9 cellular contexts compared by ENCODE assay signal in the genomic region with DNA sequence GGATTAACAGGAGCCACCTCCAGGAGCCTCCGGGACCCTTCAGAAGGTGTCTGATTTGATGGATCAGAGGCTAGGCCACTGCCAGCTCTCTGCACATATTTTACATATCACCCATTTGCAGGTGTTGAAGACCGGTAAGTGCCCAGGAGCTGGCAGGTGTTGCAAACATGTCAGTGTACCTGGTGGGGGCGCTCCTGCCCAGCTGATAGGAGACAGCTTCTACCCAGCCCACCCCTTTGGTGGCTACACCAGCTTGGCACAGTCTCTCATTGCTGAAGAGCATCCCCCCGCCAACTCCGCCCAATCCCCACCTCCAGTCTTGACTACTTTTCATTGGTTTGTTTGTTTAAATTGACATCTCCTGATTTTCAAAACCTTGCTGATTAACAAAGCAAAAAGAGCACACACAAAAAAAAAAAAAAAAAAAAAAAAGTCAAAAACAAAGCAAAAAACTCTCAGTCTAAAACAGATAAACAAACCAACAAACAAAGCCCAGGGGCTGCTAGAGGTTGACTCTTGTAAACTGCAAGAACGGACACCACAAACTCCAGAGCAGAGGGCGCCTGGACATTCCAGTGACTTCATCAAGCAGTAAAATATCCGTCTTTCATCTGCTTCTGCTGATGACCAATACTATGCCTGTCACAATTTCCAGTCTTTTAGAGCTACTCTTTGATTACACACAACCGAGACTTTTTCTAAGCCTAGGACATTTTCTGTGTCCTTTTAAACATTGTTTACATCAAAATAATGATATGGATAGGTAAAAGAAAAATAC.
DNase-seq lines count a peak whose midpoint lies in the region; ATAC-seq and TF ChIP-seq lines count a peak whose summit lies in the region.
"Had no signal": no experiment of that assay in that cellular context is flagged by ENCODE, and none has a peak within 500 bp of the region (broad histone marks: within the 10 kb centered on the region; RNA-seq: fewer than 3 reads in every experiment).

No MANE protein-coding gene starts in this region.

- H3K4me1 ChIP-seq in Panc1 (ENCODE audit: control insufficient read depth, insufficient read depth, low read length) (no peaks in the 10 kb centered on the region), right cardiac atrium (ENCODE audit: control insufficient read depth, insufficient read depth, low read length) (no peaks in the 10 kb centered on the region)

- BruUV-seq in Panc1 (replicated peaks; lab: Mats Ljungman, UMichigan): no TSS peak

- ATAC-seq in Panc1 (no peak), right cardiac atrium (peak in 1 of 2 donors; percentile 70)

- no peaks in the 10 kb centered on the region for H3K27me3 ChIP-seq in Panc1 (ENCODE audit: control insufficient read depth, insufficient read depth, low read length)
- no peaks in the 10 kb centered on the region for H3K27me3 ChIP-seq in right cardiac atrium (ENCODE audit: control insufficient read depth, insufficient read depth)

- CTCF ChIA-PET in Panc1 (lab: Charles Lee): no interaction called here

- TF ChIP-seq CTCF in GM12874 (IDR thresholded peaks at IDR 0.05; ENCODE audit: insufficient read depth, low read depth, low read length) (peak; percentile 44), Panc1 (IDR thresholded peaks at IDR 0.05) (peak; percentile 19; the same call in 1 of the 2 replicates)

- no peaks in the 10 kb centered on the region for H3K9me3 ChIP-seq in Panc1 (ENCODE audit: control insufficient read depth, insufficient read depth, low read depth, low read length)
- H3K9me3 ChIP-seq in right cardiac atrium (ENCODE audit: control insufficient read depth, low read length): no peaks in the 10 kb centered on the region

- intact Hi-C loops in Panc1 (cut with micrococcal nuclease; ENCODE audit: unreplicated experiment): no loop called here
- intact Hi-C loops in right cardiac atrium (cut with DNase I): no loop called here

- H3K27ac ChIP-seq in Panc1 (ENCODE audit: low read length): no peak overlapping the region
- H3K27ac ChIP-seq in right cardiac atrium (ENCODE audit: low read length): no peak overlapping the region

- H3K4me3 ChIP-seq in Panc1 (ENCODE audit: low read depth in 2 of 2, low read length in 2 of 2) (no peak overlapping the region), right cardiac atrium (ENCODE audit: low read length) (no peak overlapping the region)

- 44% methylated on average over 9 of the region's 9 CpGs for WGBS in right cardiac atrium

- DNase-seq in ACHN (peak; percentile 56), Panc1 (ENCODE audit: low read depth, low spot score) (no peak), right cardiac atrium (peak; percentile 27 to 50 (median 48)), foreskin melanocyte (no peak)
- DNase-seq in stimulated activated naive CD4-positive, alpha-beta T cell (lab: John Stamatoyannopoulos, UW): no peak
- no peak for DNase-seq in stimulated activated naive CD4-positive, alpha-beta T cell treated with Interleukin-2 at 50 U/mL for 16 hours (lab: John Stamatoyannopoulos, UW)
- no peak for DNase-seq in NK-92 treated with Interleukin-12 subunit alpha and Interleukin-12 subunit beta, amount 100 ng/mL, for 24 hours (lab: John Stamatoyannopoulos, UW)
- DNase-seq: GDM1 had no signal

- no peaks in the 10 kb centered on the region for H3K36me3 ChIP-seq in Panc1 (ENCODE audit: control insufficient read depth, insufficient read depth, low read length)

- in situ Hi-C loops in ACHN (cut with HindIII; ENCODE audit: low pct_ligation_motif_present, low pct_unique_long_range_greater_than_20kb, low sequenced_read_pairs): no loop called here
- in situ Hi-C loops in Panc1 (cut with HindIII; ENCODE audit: low pct_unique_long_range_greater_than_20kb, low sequenced_read_pairs): no loop called here

- POLR2A ChIA-PET in Panc1 (lab: Charles Lee): no interaction called here

Comparison
In these comparisons a context has a peak if more than half of its experiments do, and no peak if none do; other contexts are left out.
1. DNase-seq: peak in ACHN (single experiment) and right cardiac atrium (3 of 3); none in Panc1 (single experiment), stimulated activated naive CD4-positive, alpha-beta T cell (0 of 6), foreskin melanocyte (single experiment), stimulated activated naive CD4-positive, alpha-beta T cell treated with Interleukin-2 at 50 U/mL for 16 hours (single experiment) and NK-92 treated with Interleukin-12 subunit alpha and Interleukin-12 subunit beta, amount 100 ng/mL, for 24 hours (single experiment).